ENCODE assay signal across 13 cellular contexts in the genomic region with DNA sequence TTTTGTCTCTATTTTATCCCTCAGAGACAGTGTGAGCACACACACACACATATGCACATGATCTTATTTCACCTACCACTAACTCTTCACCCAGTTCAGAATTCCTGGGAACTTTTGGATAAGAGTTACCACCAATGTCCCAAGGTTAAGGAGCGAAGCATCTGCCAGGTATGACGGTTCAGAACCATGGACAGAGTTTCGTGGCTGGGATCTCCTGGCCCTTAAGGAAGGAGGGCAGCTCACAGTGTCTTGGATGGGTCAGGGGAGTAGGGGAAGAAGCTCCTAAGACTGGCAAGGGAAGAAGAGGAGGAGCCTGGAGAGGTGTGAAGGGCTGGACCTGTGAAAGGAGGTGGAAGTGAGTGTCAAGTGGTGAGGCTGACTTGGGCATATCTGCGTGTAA. TPM values are rescaled to one million over a fixed set of nuclear protein-coding genes. Genes with fewer than 3 reads are reported as not detected.
A peak's percentile ranks its signal among the peaks of the same experiment; 100 is the strongest.
DNase-seq lines count a peak whose midpoint lies in the region; TF ChIP-seq lines count a peak whose summit lies in the region.
"Had no signal": no experiment of that assay in that cellular context is flagged by ENCODE, and none has a peak within 500 bp of the region (broad histone marks: within the 10 kb centered on the region; RNA-seq: fewer than 3 reads in every experiment).

No MANE protein-coding gene starts in this region.

- H3K4me2 ChIP-seq in neuronal stem cell (ENCODE audit: insufficient read depth, low read length, poor library complexity, severe bottlenecking) = no peak overlapping the region

- H2BK15ac ChIP-seq in neuronal stem cell (ENCODE audit: low read length) = no peak overlapping the region

- in situ Hi-C loops in GM13977 (cut with MboI; ENCODE audit: low pct_unique_long_range_greater_than_20kb, low sequenced_read_pairs, unreplicated experiment) = no loop called here

- H3K27me3 Mint-ChIP-seq in endothelial cell (ENCODE audit: unreplicated experiment) = peaks cover 1% of the 10 kb centered on the region

- H3K14ac ChIP-seq in neuronal stem cell (ENCODE audit: low read length) = no peak overlapping the region

- no peak overlapping the region for H4K8ac ChIP-seq in neuronal stem cell (ENCODE audit: low read depth, low read length)

- H3K9ac ChIP-seq in neuronal stem cell (ENCODE audit: low read depth, low read length, poor library complexity) = no peak overlapping the region
- H3K9ac ChIP-seq: parathyroid adenoma had no signal

- H4K91ac ChIP-seq in neuronal stem cell (ENCODE audit: low read depth, low read length, poor library complexity) = no peak overlapping the region

- peaks cover 0 to 2% of the 10 kb centered on the region in 2 donors for H3K4me1 ChIP-seq in neuronal stem cell (ENCODE audit: control insufficient read depth in 2 of 2, insufficient read depth in 1 of 2, low read depth in 1 of 2, low read length in 2 of 2)
- H3K4me1 ChIP-seq: esophagus muscularis mucosa had no signal

- no peak overlapping the region for H2AFZ ChIP-seq in neuronal stem cell (ENCODE audit: low read length)
- H2AFZ ChIP-seq: parathyroid adenoma had no signal

- no peaks in the 10 kb centered on the region for H3K4me1 Mint-ChIP-seq in endothelial cell (ENCODE audit: unreplicated experiment)
- H3K4me1 Mint-ChIP-seq: activated naive CD4-positive, alpha-beta T cell treated with anti-CD3 and anti-CD28 coated beads, Interleukin-2, amount 50 U/mL, for 24 hours had no signal

- no peak overlapping the region for H3K18ac ChIP-seq in neuronal stem cell (ENCODE audit: low read length)

- no CpG with 5 or more reads among the region's 4 CpGs for WGBS in neuronal stem cell (ENCODE audit: extremely low coverage in 2 of 2, insufficient read length in 2 of 2, insufficient replicate concordance in 1 of 2), 2 donors

- H3K23ac ChIP-seq in neuronal stem cell (ENCODE audit: low read depth, low read length, poor library complexity) = no peak overlapping the region

- TF ChIP-seq CTCF in endothelial cell (IDR thresholded peaks at IDR 0.05; ENCODE audit: unreplicated experiment) (no peak), GM13977 (IDR thresholded peaks at IDR 0.05; ENCODE audit: extremely low read depth, insufficient read depth, missing control alignments) (no peak)

- no peak overlapping the region for H2BK120ac ChIP-seq in neuronal stem cell (ENCODE audit: low read depth, low read length)

- no peaks in the 10 kb centered on the region for H3K9me3 ChIP-seq in neuronal stem cell (replicated peaks in 1 of 2; ENCODE audit: control insufficient read depth in 2 of 2, insufficient read depth in 1 of 2, low read depth in 1 of 2, low read length in 2 of 2)
- H3K9me3 ChIP-seq: esophagus muscularis mucosa, MG63 had no signal

- no peak overlapping the region for H3K4me3 ChIP-seq in neuronal stem cell (ENCODE audit: low read length in 2 of 2)
- H3K4me3 ChIP-seq: esophagus muscularis mucosa, MG63 had no signal

- DNase-seq in DMS 273 (lab: John Stamatoyannopoulos, UW; ENCODE audit: unreplicated experiment) (peak; percentile 6), DMS 273 treated with DMSO at 0.1 percent for 48 hours (lab: John Stamatoyannopoulos, UW) (no peak), RPMI7951 (ENCODE audit: low read depth) (peak; percentile 17), endothelial cell (ENCODE audit: low spot score) (peak; percentile 59), neuronal stem cell (ENCODE audit: low spot score) (peak; percentile 54), DMS79 treated with DMSO at 0.1 percent for 48 hours (lab: John Stamatoyannopoulos, UW) (no peak), GM13977 (ENCODE audit: low spot score) (no peak), substantia nigra (lab: John Stamatoyannopoulos, UW) (no peak)
- DNase-seq: MG63 had no signal

- H3K4ac ChIP-seq in neuronal stem cell (ENCODE audit: low read length) = no peak overlapping the region

- no peak overlapping the region for H2AK5ac ChIP-seq in neuronal stem cell (ENCODE audit: low read depth, low read length)

- no peak overlapping the region for H3K27ac Mint-ChIP-seq in endothelial cell (ENCODE audit: unreplicated experiment)
- H3K27ac Mint-ChIP-seq: activated naive CD4-positive, alpha-beta T cell treated with anti-CD3 and anti-CD28 coated beads, Interleukin-2, amount 50 U/mL, for 24 hours had no signal

- no peaks in the 10 kb centered on the region for H3K36me3 ChIP-seq in neuronal stem cell (replicated peaks in 1 of 2; ENCODE audit: control insufficient read depth in 2 of 2, insufficient read depth in 2 of 2, low read length in 2 of 2)
- H3K36me3 ChIP-seq: esophagus muscularis mucosa, MG63 had no signal

- no peak overlapping the region for H2BK5ac ChIP-seq in neuronal stem cell (ENCODE audit: low read length)

- H3K79me1 ChIP-seq in neuronal stem cell (ENCODE audit: low read depth, low read length) = no peaks in the 10 kb centered on the region

- H2BK12ac ChIP-seq in neuronal stem cell (ENCODE audit: low read length) = no peak overlapping the region

- no peaks in the 10 kb centered on the region for H3K9me3 Mint-ChIP-seq in endothelial cell (ENCODE audit: unreplicated experiment)
- H3K9me3 Mint-ChIP-seq: activated naive CD4-positive, alpha-beta T cell treated with anti-CD3 and anti-CD28 coated beads, Interleukin-2, amount 50 U/mL, for 24 hours had no signal

- no peak overlapping the region for H3K4me3 Mint-ChIP-seq in endothelial cell (ENCODE audit: unreplicated experiment)
- H3K4me3 Mint-ChIP-seq: activated naive CD4-positive, alpha-beta T cell treated with anti-CD3 and anti-CD28 coated beads, Interleukin-2, amount 50 U/mL, for 24 hours had no signal

- H3K27me3 ChIP-seq in neuronal stem cell (ENCODE audit: control insufficient read depth in 3 of 3, insufficient read depth in 3 of 3, low read depth in 1 of 3, low read length in 3 of 3) = peaks cover 0 to 2% (median 0%) of the 10 kb centered on the region in 3 experiments

- H3K27ac ChIP-seq in neuronal stem cell (replicated peaks; ENCODE audit: low read length) = no peak overlapping the region
- H3K27ac ChIP-seq in substantia nigra (ENCODE audit: low read depth, low read length, poor library complexity, severe bottlenecking) = no peak overlapping the region
- H3K27ac ChIP-seq: 22Rv1, esophagus muscularis mucosa, parathyroid adenoma had no signal

- no peaks in the 10 kb centered on the region for H3K36me3 Mint-ChIP-seq in endothelial cell (ENCODE audit: low read depth, unreplicated experiment)
- H3K36me3 Mint-ChIP-seq: activated naive CD4-positive, alpha-beta T cell treated with anti-CD3 and anti-CD28 coated beads, Interleukin-2, amount 50 U/mL, for 24 hours had no signal

RNA-seq across cellular contexts. Expression of a gene that starts 23.0 kb away (rescaled TPM):
- total RNA-seq in RPMI7951 (2014; rRNA removed; shearing (Covaris generic)) = not detected in 2 replicates
- 0.08 TPM for total RNA-seq in endothelial cell (ENCODE audit: unreplicated experiment)
- polyA plus RNA-seq in neuronal stem cell (2013, experiment 1 of 2) = 0.29 TPM
- 0.25 TPM for polyA plus RNA-seq in neuronal stem cell (2013, experiment 2 of 2)

Comparison
In these comparisons a context has a peak if more than half of its experiments do, and no peak if none do; other contexts are left out.
1. DNase-seq: peak in DMS 273 (single experiment), RPMI7951 (single experiment), endothelial cell (single experiment) and neuronal stem cell (single experiment); none in DMS 273 treated with DMSO at 0.1 percent for 48 hours (single experiment), DMS79 treated with DMSO at 0.1 percent for 48 hours (single experiment), GM13977 (single experiment) and substantia nigra (0 of 49).